In genomic region chr3:152323834-152324233, GRCh38 we compare ENCODE assay signal across 8 cellular contexts. TPM values are rescaled to one million over a fixed set of nuclear protein-coding genes. Genes with fewer than 3 reads are reported as not detected.
A peak's percentile ranks its signal among the peaks of the same experiment; 100 is the strongest.
DNase-seq lines count a peak whose midpoint lies in the region; ATAC-seq and TF ChIP-seq lines count a peak whose summit lies in the region.

No MANE protein-coding gene starts in this region.

- H3K9me3 Mint-ChIP-seq in immature natural killer cell, result no peaks in the 10 kb centered on the region

- POLR2A ChIA-PET in RWPE1 (lab: Yijun Ruan, JAX; ENCODE audit: low non-redundant PET), result no interaction called here

- CTCF ChIA-PET in RWPE1 (lab: Yijun Ruan, JAX), result interaction anchor here (0.7 kb wide), 1 partner anchor 13 kb away, joined by 3 read pairs; no protein-coding TSS in a partner anchor

- H3K27ac Mint-ChIP-seq in immature natural killer cell, result peak overlapping the region; percentile 76 to 95 (median 86)

- H3K27ac ChIP-seq in RWPE1, result no peak overlapping the region

- H3K4me3 Mint-ChIP-seq in immature natural killer cell, result peak overlapping the region; percentile 70 to 91 (median 81)

- TF ChIP-seq CTCF in RWPE1 (conservative IDR thresholded peaks at IDR 0.05; ENCODE audit: low read depth), result no peak

- H3K4me1 Mint-ChIP-seq in immature natural killer cell, result peaks cover 80 to 99% of the 10 kb centered on the region in 2 donors

- DNase-seq in immature natural killer cell, result peak; percentile 38 to 53 (median 43)
- DNase-seq in iPS-NIHi11 (ENCODE audit: low spot score), result no peak
- DNase-seq in SHP77 (lab: John Stamatoyannopoulos, UW), result no peak
- no peak for DNase-seq in stimulated activated CD4-positive, alpha-beta T cell treated with anti-CD3 and anti-CD28 coated beads, Interleukin-4, amount 100 ng/mL, for 1 hour
- DNase-seq in RWPE1 (ENCODE audit: low spot score), result no peak

- ATAC-seq in GM18499 (IDR thresholded peaks at IDR 0.05; ENCODE audit: insufficient read depth, unreplicated experiment) (peak; percentile 63), GM21381 (IDR thresholded peaks at IDR 0.05; ENCODE audit: unreplicated experiment) (peak; percentile 83), HG03469 (IDR thresholded peaks at IDR 0.05; ENCODE audit: unreplicated experiment) (peak; percentile 57)

- peaks cover 0 to 2% (median 0%) of the 10 kb centered on the region in 3 donors for H3K27me3 Mint-ChIP-seq in immature natural killer cell (ENCODE audit: low read depth in 3 of 3)

- H3K36me3 Mint-ChIP-seq in immature natural killer cell, result peaks cover 0 to 4% (median 0%) of the 10 kb centered on the region in 3 donors

RNA-seq across cellular contexts. Expression of gene MBNL1, which starts 55.1 kb away (rescaled TPM):
- 100 to 1,000 TPM; 270 to 399 (median 286) TPM for polyA plus RNA-seq in immature natural killer cell

Comparison
In these comparisons a context has a peak if more than half of its experiments do, and no peak if none do; other contexts are left out.
1. DNase-seq: peak in immature natural killer cell (3 of 3); none in iPS-NIHi11 (single experiment), SHP77 (0 of 2), stimulated activated CD4-positive, alpha-beta T cell treated with anti-CD3 and anti-CD28 coated beads, Interleukin-4, amount 100 ng/mL, for 1 hour (single experiment) and RWPE1 (single experiment).
2. Peak in every context shown above with its lines, with median percentiles within 50 percentile points of each other: ATAC-seq.